Comparison of ENCODE assay signal across 24 cellular contexts in genomic region chr3:52439426-52440248, GRCh38. TPM values are rescaled to one million over a fixed set of nuclear protein-coding genes. Genes with fewer than 3 reads are reported as not detected.
DNase-seq lines count a peak whose midpoint lies in the region; ATAC-seq, FAIRE-seq and TF ChIP-seq lines count a peak whose summit lies in the region.
"Had no signal": no experiment of that assay in that cellular context is flagged by ENCODE, and none has a peak within 500 bp of the region (broad histone marks: within the 10 kb centered on the region; RNA-seq: fewer than 3 reads in every experiment).

No MANE protein-coding gene starts in this region.

- no peaks in the 10 kb centered on the region for H3K27me3 Mint-ChIP-seq in natural killer cell treated with Interleukin-12 subunit alpha and Interleukin-12 subunit beta and Interleukin-15 and Interleukin-18, amount 100 ng/mL, for 72 hours
- no peaks in the 10 kb centered on the region for H3K27me3 Mint-ChIP-seq in natural killer cell (ENCODE audit: low read depth in 2 of 2)
- H3K27me3 Mint-ChIP-seq in HFFc6 (ENCODE audit: insufficient read depth): peaks cover 23% of the 10 kb centered on the region

- DNase-seq in natural killer cell treated with Interleukin-12 subunit alpha and Interleukin-12 subunit beta and Interleukin-15 and Interleukin-18, amount 100 ng/mL, for 72 hours (ENCODE audit: low spot score): peak; percentile 54
- DNase-seq in natural killer cell (no peak), kidney (peak; percentile 55), sigmoid colon (peak; percentile 62), mesenteric fat pad (ENCODE audit: low spot score) (no peak), HFFc6 (no peak)
- no peak for DNase-seq in activated naive CD4-positive, alpha-beta T cell treated with Interleukin-2 at 50 U/mL for 16 hours
- DNase-seq: BE2C, DMS53, GDM1, KBM-7, MM.1S, NCI-H1048, NCI-H1436, NCI-H187 treated with DMSO at 0.1 percent for 48 hours, NCI-H2107, NCI-H446 treated with DMSO at 0.1 percent for 48 hours, NCI-H526 treated with DMSO at 0.1 percent for 48 hours, Right ventricle myocardium superior had no signal

- TF ChIP-seq EP300 in sigmoid colon (IDR thresholded peaks at IDR 0.05): no peak

- FAIRE-seq in kidney (lab: Jason Lieb, UNC): no peak
- FAIRE-seq: D721Med, GM19239, H54 had no signal

- H3K4me3 Mint-ChIP-seq in natural killer cell treated with Interleukin-12 subunit alpha and Interleukin-12 subunit beta and Interleukin-15 and Interleukin-18, amount 100 ng/mL, for 72 hours: no peak overlapping the region
- no peak overlapping the region for H3K4me3 Mint-ChIP-seq in natural killer cell
- H3K4me3 Mint-ChIP-seq in HFFc6: no peak overlapping the region

- no peaks in the 10 kb centered on the region for H3K27me3 ChIP-seq in sigmoid colon
- H3K27me3 ChIP-seq: BE2C had no signal

- H3K4me3 ChIP-seq in kidney (ENCODE audit: low read length in 2 of 2) (no peak overlapping the region), sigmoid colon (no peak overlapping the region)

- ATAC-seq in natural killer cell treated with Interleukin-12 subunit alpha and Interleukin-12 subunit beta and Interleukin-15 and Interleukin-18, amount 100 ng/mL, for 72 hours: no peak
- ATAC-seq in natural killer cell: no peak

- peaks cover 0 to 4% of the 10 kb centered on the region in 2 donors for H3K4me1 ChIP-seq in kidney (ENCODE audit: control insufficient read depth in 1 of 2, insufficient read depth in 1 of 2, low read depth in 1 of 2, low read length in 2 of 2)
- peaks cover 0 to 2% (median 0%) of the 10 kb centered on the region in 4 donors for H3K4me1 ChIP-seq in sigmoid colon
- H3K4me1 ChIP-seq: BE2C had no signal

- no peak overlapping the region for H3K9ac ChIP-seq in kidney (ENCODE audit: low read length in 2 of 2)

- H3K27ac ChIP-seq in kidney (ENCODE audit: low read depth in 2 of 2, low read length in 2 of 2) (no peak overlapping the region), sigmoid colon (no peak overlapping the region)
- H3K27ac ChIP-seq: HL-60 had no signal

- no peak overlapping the region for H3K27ac Mint-ChIP-seq in natural killer cell treated with Interleukin-12 subunit alpha and Interleukin-12 subunit beta and Interleukin-15 and Interleukin-18, amount 100 ng/mL, for 72 hours
- H3K27ac Mint-ChIP-seq in natural killer cell (no peak overlapping the region), HFFc6 (no peak overlapping the region)

- H3K36me3 Mint-ChIP-seq in natural killer cell treated with Interleukin-12 subunit alpha and Interleukin-12 subunit beta and Interleukin-15 and Interleukin-18, amount 100 ng/mL, for 72 hours: no peaks in the 10 kb centered on the region
- H3K36me3 Mint-ChIP-seq in natural killer cell (no peaks in the 10 kb centered on the region), HFFc6 (ENCODE audit: low read depth) (no peaks in the 10 kb centered on the region)

- TF ChIP-seq CTCF in natural killer cell (IDR thresholded peaks at IDR 0.05) (no peak), kidney (IDR thresholded peaks at IDR 0.05; ENCODE audit: borderline replicate concordance, extremely low read depth, insufficient read depth) (no peak), sigmoid colon (IDR thresholded peaks at IDR 0.05) (no peak), HFFc6 (IDR thresholded peaks at IDR 0.05) (no peak)

- H3K4me1 Mint-ChIP-seq in natural killer cell treated with Interleukin-12 subunit alpha and Interleukin-12 subunit beta and Interleukin-15 and Interleukin-18, amount 100 ng/mL, for 72 hours (ENCODE audit: low read depth in 2 of 2): no peaks in the 10 kb centered on the region
- H3K4me1 Mint-ChIP-seq in natural killer cell (no peaks in the 10 kb centered on the region), HFFc6 (ENCODE audit: low read depth) (no peaks in the 10 kb centered on the region)

- H3K36me3 ChIP-seq in kidney (ENCODE audit: control insufficient read depth in 1 of 2, insufficient read depth in 2 of 2, low read length in 2 of 2) (no peaks in the 10 kb centered on the region), sigmoid colon (no peaks in the 10 kb centered on the region)
- H3K36me3 ChIP-seq: BE2C had no signal

- WGBS in sigmoid colon, 2 donors: 93% methylated on average over 16 of the region's 16 CpGs

- H3K9me3 ChIP-seq in kidney (ENCODE audit: control insufficient read depth in 1 of 2, low read length in 2 of 2) (no peaks in the 10 kb centered on the region), sigmoid colon (no peaks in the 10 kb centered on the region)
- H3K9me3 ChIP-seq: BE2C had no signal

- TF ChIP-seq POLR2A in sigmoid colon (IDR thresholded peaks at IDR 0.05): no peak

- H3K9me3 Mint-ChIP-seq in natural killer cell treated with Interleukin-12 subunit alpha and Interleukin-12 subunit beta and Interleukin-15 and Interleukin-18, amount 100 ng/mL, for 72 hours: no peaks in the 10 kb centered on the region
- H3K9me3 Mint-ChIP-seq in natural killer cell (no peaks in the 10 kb centered on the region), HFFc6 (no peaks in the 10 kb centered on the region)

- intact Hi-C loops in natural killer cell (cut with micrococcal nuclease): no loop called here
- intact Hi-C loops in kidney (cut with DNase I): no loop called here
- intact Hi-C loops in sigmoid colon (cut with DNase I): no loop called here

RNA-seq across cellular contexts. Expression of gene SEMA3G, which starts 5.3 kb away (rescaled TPM):
- under 1 TPM in 1 of 2 donors, not detected in 1; 0.08 TPM for total RNA-seq in natural killer cell treated with Interleukin-12 subunit alpha and Interleukin-12 subunit beta and Interleukin-15 and Interleukin-18, amount 100 ng/mL, for 72 hours
- total RNA-seq in natural killer cell: under 1 TPM in 2 of 3 donors, not detected in 1; 0.07 to 0.55 TPM
- total RNA-seq in kidney: 25.7 TPM
- 28.2 TPM for polyA plus RNA-seq in kidney (ENCODE audit: insufficient read depth, low read depth, low replicate concordance)
- total RNA-seq in sigmoid colon: 1 to 10 TPM; 2.6 to 5.4 (median 4.3) TPM
- polyA plus RNA-seq in sigmoid colon: 1 to 10 TPM in 1 of 3 donors, under 1 TPM in 2; 0.23 to 7.4 (median 0.60) TPM
- 144 TPM for total RNA-seq in mesenteric fat pad
- not detected for total RNA-seq in HFFc6 (2021; fragmentation: NEBNext Ultra II Directional; extraction: Animal tissue kit (Norgen Biotek cat#: 25700))
- total RNA-seq: A673 had no signal

RNA-seq across cellular contexts. Expression of gene TNNC1, which starts 14.2 kb away (rescaled TPM):
- total RNA-seq in natural killer cell treated with Interleukin-12 subunit alpha and Interleukin-12 subunit beta and Interleukin-15 and Interleukin-18, amount 100 ng/mL, for 72 hours: not detected
- total RNA-seq in natural killer cell (1 to 10 TPM in 2 of 3 donors, not detected in 1; 1.1 to 1.2 TPM), kidney (2.2 TPM), sigmoid colon (1 to 10 TPM in 1 of 4 donors, under 1 TPM in 1, not detected in 2; 0.99 to 2.9 TPM), mesenteric fat pad (not detected)
- polyA plus RNA-seq in kidney (ENCODE audit: insufficient read depth, low read depth, low replicate concordance) (86.6 TPM), sigmoid colon (10 to 100 TPM in 2 of 3 donors, 1 to 10 TPM in 1; 2.6 to 34.2 (median 23.6) TPM)
- total RNA-seq in HFFc6 (2021; fragmentation: NEBNext Ultra II Directional; extraction: Animal tissue kit (Norgen Biotek cat#: 25700)): under 1 TPM in 4 of 6 experiments, not detected in 2; 0.35 to 0.55 (median 0.53) TPM
- total RNA-seq: A673 had no signal

RNA-seq across cellular contexts. Expression of gene NISCH, which starts 15.8 kb away (rescaled TPM):
- total RNA-seq in natural killer cell treated with Interleukin-12 subunit alpha and Interleukin-12 subunit beta and Interleukin-15 and Interleukin-18, amount 100 ng/mL, for 72 hours: 100 to 1,000 TPM in 1 of 2 donors, 10 to 100 TPM in 1; 72.5 to 116 TPM
- total RNA-seq in natural killer cell: 100 to 1,000 TPM; 162 to 191 (median 175) TPM
- 98.7 TPM for total RNA-seq in kidney
- polyA plus RNA-seq in kidney (ENCODE audit: insufficient read depth, low read depth, low replicate concordance): 36.1 TPM
- total RNA-seq in sigmoid colon: 100 to 1,000 TPM in 1 of 4 donors, 10 to 100 TPM in 3; 53.5 to 113 (median 68.4) TPM
- polyA plus RNA-seq in sigmoid colon: 10 to 100 TPM; 14.3 to 47.4 (median 18.0) TPM
- total RNA-seq in mesenteric fat pad: 71.6 TPM
- total RNA-seq in HFFc6 (2021; fragmentation: NEBNext Ultra II Directional; extraction: Animal tissue kit (Norgen Biotek cat#: 25700)): 10 to 100 TPM; 46.4 to 62.5 (median 55.8) TPM

RNA-seq across cellular contexts. Expression of gene PHF7, which starts 29.2 kb away (rescaled TPM):
- total RNA-seq in natural killer cell treated with Interleukin-12 subunit alpha and Interleukin-12 subunit beta and Interleukin-15 and Interleukin-18, amount 100 ng/mL, for 72 hours: 10 to 100 TPM in 1 of 2 donors, 1 to 10 TPM in 1; 3.8 to 11.8 TPM
- total RNA-seq in natural killer cell (10 to 100 TPM; 10.9 to 13.5 (median 13.5) TPM), kidney (8.8 TPM), sigmoid colon (10 to 100 TPM in 3 of 4 donors, 1 to 10 TPM in 1; 8.9 to 14.1 (median 11.9) TPM), mesenteric fat pad (10.1 TPM)
- polyA plus RNA-seq in kidney (ENCODE audit: insufficient read depth, low read depth, low replicate concordance) (3.9 TPM), sigmoid colon (10 to 100 TPM in 1 of 3 donors, 1 to 10 TPM in 2; 5.3 to 10.5 (median 9.0) TPM)
- total RNA-seq in HFFc6 (2021; fragmentation: NEBNext Ultra II Directional; extraction: Animal tissue kit (Norgen Biotek cat#: 25700)): 1 to 10 TPM; 2.9 to 5.0 (median 4.2) TPM

RNA-seq across cellular contexts. Expression of gene BAP1, which starts 29.8 kb away (rescaled TPM):
- 100 to 1,000 TPM in 1 of 2 donors, 10 to 100 TPM in 1; 96.1 to 131 TPM for total RNA-seq in natural killer cell treated with Interleukin-12 subunit alpha and Interleukin-12 subunit beta and Interleukin-15 and Interleukin-18, amount 100 ng/mL, for 72 hours
- total RNA-seq in natural killer cell (100 to 1,000 TPM; 141 to 154 (median 145) TPM), kidney (72.5 TPM), sigmoid colon (10 to 100 TPM; 46.0 to 59.5 (median 52.0) TPM), mesenteric fat pad (66.6 TPM)
- polyA plus RNA-seq in kidney (ENCODE audit: insufficient read depth, low read depth, low replicate concordance) (61.6 TPM), sigmoid colon (10 to 100 TPM; 47.2 to 83.0 (median 50.5) TPM)
- total RNA-seq in HFFc6 (2021; fragmentation: NEBNext Ultra II Directional; extraction: Animal tissue kit (Norgen Biotek cat#: 25700)): 10 to 100 TPM; 58.5 to 72.8 (median 64.1) TPM

Comparison
In these comparisons a context has a peak if more than half of its experiments do, and no peak if none do; other contexts are left out.
1. DNase-seq: peak in natural killer cell treated with Interleukin-12 subunit alpha and Interleukin-12 subunit beta and Interleukin-15 and Interleukin-18, amount 100 ng/mL, for 72 hours (single experiment), kidney (single experiment) and sigmoid colon (single experiment); none in natural killer cell (single experiment), activated naive CD4-positive, alpha-beta T cell treated with Interleukin-2 at 50 U/mL for 16 hours (single experiment), mesenteric fat pad (single experiment) and HFFc6 (single experiment).